In the genomic region with DNA sequence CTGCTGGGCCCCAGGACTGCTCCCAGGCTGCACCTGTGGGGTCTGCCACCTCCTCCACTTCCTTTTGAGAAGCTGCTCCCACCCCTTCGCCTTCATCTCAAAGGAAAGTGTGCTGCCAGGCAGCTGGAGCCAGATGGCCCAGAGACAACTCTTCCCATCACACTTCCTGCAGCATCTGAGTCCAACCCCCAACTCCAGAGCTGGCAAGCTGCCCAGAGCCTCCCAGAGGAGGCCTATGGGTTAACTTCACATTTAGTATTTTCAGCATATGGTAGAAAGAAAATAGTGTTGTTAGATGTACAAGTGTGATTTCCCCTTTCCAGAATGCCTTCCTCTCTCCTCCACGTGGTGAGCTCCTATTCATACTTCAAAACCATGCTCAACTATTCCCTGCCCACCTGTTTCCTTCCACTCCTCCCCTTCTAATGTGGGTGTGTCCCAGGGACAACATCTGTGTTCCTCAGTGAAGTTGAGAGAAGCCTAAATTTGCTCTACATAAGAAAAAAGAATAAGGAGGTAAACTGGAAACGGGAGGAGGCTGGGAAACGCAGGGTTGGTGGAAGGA, we compare ENCODE assay signal across 15 cellular contexts. TPM values are rescaled to one million over a fixed set of nuclear protein-coding genes. Genes with fewer than 3 reads are reported as not detected.
DNase-seq lines count a peak whose midpoint lies in the region; ATAC-seq and TF ChIP-seq lines count a peak whose summit lies in the region.
"Had no signal": no experiment of that assay in that cellular context is flagged by ENCODE, and none has a peak within 500 bp of the region (broad histone marks: within the 10 kb centered on the region; RNA-seq: fewer than 3 reads in every experiment).

No MANE protein-coding gene starts in this region.

- no peak overlapping the region for H2AFZ ChIP-seq in mesenchymal stem cell (ENCODE audit: low read depth, low read length)

- H2BK5ac ChIP-seq in mesenchymal stem cell (ENCODE audit: low read depth, low read length, poor library complexity, severe bottlenecking): no peak overlapping the region

- H3K23ac ChIP-seq in mesenchymal stem cell (ENCODE audit: low read length in 2 of 2): no peak overlapping the region

- no peak overlapping the region for H3K18ac ChIP-seq in mesenchymal stem cell (ENCODE audit: low read depth in 1 of 2, low read length in 2 of 2)

- WGBS in mesenchymal stem cell: 50% methylated on average over 3 of the region's 4 CpGs

- H4K8ac ChIP-seq in mesenchymal stem cell (ENCODE audit: low read length): no peak overlapping the region

- no peak overlapping the region for H3K4me2 ChIP-seq in mesenchymal stem cell (ENCODE audit: low read length, poor library complexity, severe bottlenecking)

- H3K36me3 ChIP-seq in mesenchymal stem cell (ENCODE audit: control insufficient read depth in 1 of 2, insufficient read depth in 2 of 2, low read depth in 1 of 2, low read length in 2 of 2) (no peaks in the 10 kb centered on the region), lower lobe of right lung (no peaks in the 10 kb centered on the region)

- H3K27me3 ChIP-seq in mesenchymal stem cell (ENCODE audit: control insufficient read depth in 1 of 2, insufficient read depth in 1 of 2, low read length in 2 of 2) (peaks cover 25 to 71% of the 10 kb centered on the region in 2 experiments), lower lobe of right lung (ENCODE audit: low read depth) (no peaks in the 10 kb centered on the region)

- DNase-seq in GDM1 (lab: John Stamatoyannopoulos, UW) (peak; percentile 53), NCI-H2171 treated with DMSO at 0.1 percent for 48 hours (lab: John Stamatoyannopoulos, UW) (peak; percentile 89), cardiac fibroblast (ENCODE audit: low read depth in 2 of 2) (peak; percentile 17 to 38), mesenchymal stem cell (peak; percentile 38), cerebellar cortex (ENCODE audit: low spot score) (no peak), amniotic stem cell (lab: John Stamatoyannopoulos, UW) (no peak), lower lobe of right lung (no peak)
- DNase-seq in stimulated activated naive CD8-positive, alpha-beta T cell treated with anti-CD3 and anti-CD28 coated beads, Interleukin-15, Interleukin-2, amounts not matched to agents 100 U/mL and 50 U/mL, for 24 hours: no peak
- DNase-seq: activated B cell treated with CpG ODN at 0.5 μM for 24 hours; activated naive CD4-positive, alpha-beta T cell treated with anti-CD3 and anti-CD28 coated beads, Interleukin-2, amount 10 ng/mL, durations not matched to agents 7 days and 5 days; IMR-90; naive thymus-derived CD4-positive, alpha-beta T cell; NCI-H146; OCI-M1 had no signal

- H3K27ac ChIP-seq in mesenchymal stem cell (ENCODE audit: low read length, poor library complexity, severe bottlenecking): no peak overlapping the region
- H3K27ac ChIP-seq in lower lobe of right lung: no peak overlapping the region

- intact Hi-C loops in lower lobe of right lung (cut with DNase I): no loop called here

- no peak overlapping the region for H3K14ac ChIP-seq in mesenchymal stem cell (ENCODE audit: low read length in 2 of 2)

- TF ChIP-seq CTCF in cardiac fibroblast (IDR thresholded peaks at IDR 0.05; ENCODE audit: low read depth, low read length) (no peak), lower lobe of right lung (IDR thresholded peaks at IDR 0.05) (no peak)

- no peak overlapping the region for H3K9ac ChIP-seq in mesenchymal stem cell (ENCODE audit: low read length)

- H3K9me3 ChIP-seq in mesenchymal stem cell (ENCODE audit: control insufficient read depth, low read length) (no peaks in the 10 kb centered on the region), lower lobe of right lung (no peaks in the 10 kb centered on the region)

- no peak overlapping the region for H3K4me3 ChIP-seq in cardiac fibroblast (replicated peaks in 1 of 2; ENCODE audit: low read depth in 2 of 2, low read length in 2 of 2)
- no peak overlapping the region for H3K4me3 ChIP-seq in mesenchymal stem cell (ENCODE audit: insufficient read depth in 1 of 2, low read depth in 1 of 2, low read length in 2 of 2)
- H3K4me3 ChIP-seq in lower lobe of right lung: no peak overlapping the region

- peaks cover 4% of the 10 kb centered on the region for H3K4me1 ChIP-seq in mesenchymal stem cell (ENCODE audit: control insufficient read depth, insufficient read depth, low read depth, low read length)
- no peaks in the 10 kb centered on the region for H3K4me1 ChIP-seq in lower lobe of right lung

- H4K91ac ChIP-seq in mesenchymal stem cell (ENCODE audit: low read length): peak overlapping the region; percentile 7

- ATAC-seq in stimulated activated naive CD8-positive, alpha-beta T cell treated with anti-CD3 and anti-CD28 coated beads, Interleukin-15, Interleukin-2, amounts not matched to agents 100 U/mL and 50 U/mL, for 24 hours: no peak
- no peak for ATAC-seq in lower lobe of right lung
- ATAC-seq: naive thymus-derived CD4-positive, alpha-beta T cell had no signal

- no peak overlapping the region for H2BK120ac ChIP-seq in mesenchymal stem cell (ENCODE audit: low read depth, low read length)

- no peaks in the 10 kb centered on the region for H3K79me1 ChIP-seq in mesenchymal stem cell (replicated peaks; ENCODE audit: low read length, poor library complexity, severe bottlenecking)

- no peak overlapping the region for H2BK15ac ChIP-seq in mesenchymal stem cell (ENCODE audit: low read depth, poor library complexity, severe bottlenecking)

- H3K4ac ChIP-seq in mesenchymal stem cell (ENCODE audit: low read depth in 1 of 2, low read length in 2 of 2): no peak overlapping the region

- no peak overlapping the region for H2BK12ac ChIP-seq in mesenchymal stem cell (ENCODE audit: low read length in 2 of 2)

- H2AK5ac ChIP-seq in mesenchymal stem cell (ENCODE audit: low read length, severe bottlenecking): no peak overlapping the region

RNA-seq across cellular contexts. Expression of a gene that starts 38.6 kb away (rescaled TPM):
- polyA plus RNA-seq in mesenchymal stem cell (2013, experiment 1 of 2): not detected
- polyA plus RNA-seq in mesenchymal stem cell (2013, experiment 2 of 2): not detected
- 2.5 TPM for total RNA-seq in lower lobe of right lung
- total RNA-seq: activated B cell treated with CpG ODN at 0.5 μM for 24 hours, bronchial epithelial cell, IMR-90 had no signal
- polyA plus RNA-seq: IMR-90; naive thymus-derived CD4-positive, alpha-beta T cell had no signal

Comparison
In these comparisons a context has a peak if more than half of its experiments do, and no peak if none do; other contexts are left out.
1. DNase-seq: peak in GDM1 (single experiment), NCI-H2171 treated with DMSO at 0.1 percent for 48 hours (single experiment), cardiac fibroblast (2 of 2) and mesenchymal stem cell (single experiment); none in cerebellar cortex (single experiment), amniotic stem cell (single experiment), stimulated activated naive CD8-positive, alpha-beta T cell treated with anti-CD3 and anti-CD28 coated beads, Interleukin-15, Interleukin-2, amounts not matched to agents 100 U/mL and 50 U/mL, for 24 hours (single experiment) and lower lobe of right lung (single experiment).